1 cellular context compared by ENCODE assay signal in genomic region chr1:72419229-72419628, GRCh38.
TF ChIP-seq lines count a peak whose summit lies in the region.

No MANE protein-coding gene starts in this region.

TF ChIP-seq in GM23338, 12 proteins besides CTCF, POLR2A, EP300 and RAD21 (continued from another document):
- TF ChIP-seq REST (IDR thresholded peaks at IDR 0.05; ENCODE audit: unreplicated experiment) (no peak), NANOG (IDR thresholded peaks at IDR 0.05; ENCODE audit: borderline replicate concordance) (no peak), ZNF331 (CRISPR knock-in tag; IDR thresholded peaks at IDR 0.05; ENCODE audit: low read depth) (no peak), EZH2 (IDR thresholded peaks at IDR 0.05; ENCODE audit: low read depth, unreplicated experiment) (no peak), EZH2phosphoT487 (IDR thresholded peaks at IDR 0.05; ENCODE audit: unreplicated experiment) (no peak), CREB1 (CRISPR knock-in tag; IDR thresholded peaks at IDR 0.05; ENCODE audit: low read depth) (no peak)
